In genomic region chr7:75946207-75946855, GRCh38 we compare ENCODE assay signal across 1 cellular context.
TF ChIP-seq lines count a peak whose summit lies in the region.

No MANE protein-coding gene starts in this region.

TF ChIP-seq in GM23338, 12 proteins besides CTCF, POLR2A, EP300 and RAD21 (continued from another document):
- TF ChIP-seq ZNF462 (CRISPR knock-in tag; IDR thresholded peaks at IDR 0.05) (no peak), CREB1 (CRISPR knock-in tag; IDR thresholded peaks at IDR 0.05; ENCODE audit: low read depth) (no peak), STAT1 (IDR thresholded peaks at IDR 0.05; ENCODE audit: unreplicated experiment) (no peak), NANOG (IDR thresholded peaks at IDR 0.05; ENCODE audit: borderline replicate concordance) (no peak), ZNF331 (CRISPR knock-in tag; IDR thresholded peaks at IDR 0.05; ENCODE audit: low read depth) (no peak), JUNB (IDR thresholded peaks at IDR 0.05; ENCODE audit: unreplicated experiment) (no peak), ETS1 (IDR thresholded peaks at IDR 0.05) (no peak), EZH2 (IDR thresholded peaks at IDR 0.05; ENCODE audit: low read depth, unreplicated experiment) (no peak), EZH2phosphoT487 (IDR thresholded peaks at IDR 0.05; ENCODE audit: unreplicated experiment) (no peak), REST (IDR thresholded peaks at IDR 0.05; ENCODE audit: unreplicated experiment) (no peak)
